1 cellular context compared by ENCODE assay signal in genomic region chr13:99978781-99979452, GRCh38.
TF ChIP-seq lines count a peak whose summit lies in the region.

No MANE protein-coding gene starts in this region.

TF ChIP-seq in WTC11, 78 proteins besides CTCF, POLR2A, EP300 and RAD21 (continued from another document and continues in another):
- TF ChIP-seq HMGXB4 (CRISPR knock-in tag; IDR thresholded peaks at IDR 0.05) (no peak), ZNF671 (CRISPR knock-in tag; IDR thresholded peaks at IDR 0.05) (no peak), E2F5 (CRISPR knock-in tag; IDR thresholded peaks at IDR 0.05) (peak; percentile 50; the same call in 1 of the 2 replicates), ZNF532 (CRISPR knock-in tag; IDR thresholded peaks at IDR 0.05; ENCODE audit: borderline replicate concordance) (no peak), ZNF263 (CRISPR knock-in tag; IDR thresholded peaks at IDR 0.05; ENCODE audit: low read depth) (no peak), AR (CRISPR knock-in tag; IDR thresholded peaks at IDR 0.05) (no peak), AFF4 (CRISPR knock-in tag; IDR thresholded peaks at IDR 0.05; ENCODE audit: borderline replicate concordance) (peak; percentile 98; the same call in 1 of the 2 replicates), ATF6 (CRISPR knock-in tag; IDR thresholded peaks at IDR 0.05) (no peak), ZMAT4 (CRISPR knock-in tag; IDR thresholded peaks at IDR 0.05) (no peak), MXD4 (CRISPR knock-in tag; IDR thresholded peaks at IDR 0.05; ENCODE audit: borderline replicate concordance) (no peak), ZNF317 (CRISPR knock-in tag; IDR thresholded peaks at IDR 0.05; ENCODE audit: borderline replicate concordance, low read depth) (no peak), RORB (CRISPR knock-in tag; IDR thresholded peaks at IDR 0.05) (no peak), ZNF425 (CRISPR knock-in tag; conservative IDR thresholded peaks at IDR 0.05) (no peak), JAZF1 (CRISPR knock-in tag; IDR thresholded peaks at IDR 0.05) (no peak), GTF2I (CRISPR knock-in tag; conservative IDR thresholded peaks at IDR 0.05) (no peak), ZNF423 (CRISPR knock-in tag; IDR thresholded peaks at IDR 0.05) (no peak), OVOL2 (CRISPR knock-in tag; IDR thresholded peaks at IDR 0.05; ENCODE audit: borderline replicate concordance) (no peak), TCF7 (CRISPR knock-in tag; IDR thresholded peaks at IDR 0.05; ENCODE audit: low read depth) (no peak), ELF4 (CRISPR knock-in tag; IDR thresholded peaks at IDR 0.05; ENCODE audit: low read depth) (no peak), ERG (CRISPR knock-in tag; IDR thresholded peaks at IDR 0.05) (no peak), RELA (CRISPR knock-in tag; IDR thresholded peaks at IDR 0.05; ENCODE audit: borderline replicate concordance) (no peak), KAT7 (CRISPR knock-in tag; IDR thresholded peaks at IDR 0.05; ENCODE audit: borderline replicate concordance) (no peak; the same call in 1 of the 2 replicates), FOXP4 (CRISPR knock-in tag; IDR thresholded peaks at IDR 0.05) (peak; percentile 39; the same call in 1 of the 2 replicates), ZBTB21 (CRISPR knock-in tag; IDR thresholded peaks at IDR 0.05; ENCODE audit: borderline replicate concordance) (peak; percentile 84; the same call in 1 of the 2 replicates), CREB1 (CRISPR knock-in tag; IDR thresholded peaks at IDR 0.05) (0 out of 2 replicates have a peak, but pooled peaks have one; percentile 14)
